17 cellular contexts compared by ENCODE assay signal in genomic region chrX:30702736-30703135, GRCh38. TPM values are rescaled to one million over a fixed set of nuclear protein-coding genes. Genes with fewer than 3 reads are reported as not detected.
A peak's percentile ranks its signal among the peaks of the same experiment; 100 is the strongest.
DNase-seq lines count a peak whose midpoint lies in the region; TF ChIP-seq lines count a peak whose summit lies in the region.
"Had no signal": no experiment of that assay in that cellular context is flagged by ENCODE, and none has a peak within 500 bp of the region (broad histone marks: within the 10 kb centered on the region; RNA-seq: fewer than 3 reads in every experiment).

No MANE protein-coding gene starts in this region.

- no peaks in the 10 kb centered on the region for H3K4me1 Mint-ChIP-seq in Calu3 (ENCODE audit: low read depth, unreplicated experiment)
- H3K4me1 Mint-ChIP-seq: B cell had no signal

- H3K27ac ChIP-seq in AG04450 (ENCODE audit: low read depth, low read length) (no peak overlapping the region), sigmoid colon (no peak overlapping the region)
- H3K27ac ChIP-seq: pancreas had no signal

- H3K27ac Mint-ChIP-seq in Calu3 (ENCODE audit: unreplicated experiment): no peak overlapping the region
- H3K27ac Mint-ChIP-seq: activated CD4-positive, alpha-beta T cell treated with anti-CD3 and anti-CD28 coated beads, Interleukin-2, amount 10 ng/mL, durations not matched to agents 24 days and 14 days; activated T-cell treated with anti-CD3 and anti-CD28 coated beads, Interleukin-2, amount 50 U/mL, for 24 hours; B cell had no signal

- POLR2A ChIA-PET in AG04450 (lab: Yijun Ruan, JAX): no interaction called here

- no peaks in the 10 kb centered on the region for H3K36me3 Mint-ChIP-seq in Calu3 (ENCODE audit: insufficient read depth, unreplicated experiment)

- 88 to 89% methylated on average over 2 of the region's 2 CpGs for WGBS in sigmoid colon, 2 donors

- H3K9me3 ChIP-seq in AG04450 (ENCODE audit: control insufficient read depth, insufficient read depth, low read length) (no peaks in the 10 kb centered on the region), sigmoid colon (no peaks in the 10 kb centered on the region)
- H3K9me3 ChIP-seq: pancreas had no signal

- DNase-seq in AG04450 (ENCODE audit: low read depth, low spot score) (peak; percentile 45), HCEC 1CT (peak; percentile 23), astrocyte of the hippocampus (ENCODE audit: low read depth, low spot score) (peak; percentile 53), kidney glomerular epithelial cell (lab: John Stamatoyannopoulos, UW) (peak; percentile 15), NCI-H2081 (lab: John Stamatoyannopoulos, UW) (no peak), Calu3 (no peak), OCI-M2 (lab: John Stamatoyannopoulos, UW; ENCODE audit: unreplicated experiment) (no peak), sigmoid colon (no peak)
- DNase-seq: activated CD4-positive, alpha-beta T cell treated with anti-CD3 and anti-CD28 coated beads, Interleukin-2, amount 10 ng/mL, durations not matched to agents 24 days and 14 days; activated T-cell treated with anti-CD3 and anti-CD28 coated beads, Interleukin-2, amount 50 U/mL, for 24 hours; left cardiac atrium; NCI-H187; NCI-H510A treated with DMSO at 0.1 percent for 48 hours; pancreas; stimulated activated naive CD4-positive, alpha-beta T cell; T1000 had no signal

- H3K9me3 Mint-ChIP-seq in Calu3 (ENCODE audit: low read depth, unreplicated experiment): no peaks in the 10 kb centered on the region
- H3K9me3 Mint-ChIP-seq: activated CD4-positive, alpha-beta T cell treated with anti-CD3 and anti-CD28 coated beads, Interleukin-2, amount 10 ng/mL, durations not matched to agents 24 days and 14 days; activated T-cell treated with anti-CD3 and anti-CD28 coated beads, Interleukin-2, amount 50 U/mL, for 24 hours had no signal

- TF ChIP-seq EP300 in sigmoid colon (IDR thresholded peaks at IDR 0.05): no peak

- TF ChIP-seq CTCF in AG04450 (IDR thresholded peaks at IDR 0.05; ENCODE audit: low read depth, low read length) (no peak), Calu3 (IDR thresholded peaks at IDR 0.05; ENCODE audit: unreplicated experiment) (no peak), sigmoid colon (IDR thresholded peaks at IDR 0.05) (no peak)

- no TSS peak for BruUV-seq in Calu3 (replicated peaks; lab: Mats Ljungman, UMichigan)

- H3K27me3 ChIP-seq in AG04450 (ENCODE audit: control insufficient read depth, insufficient read depth, low read length) (no peaks in the 10 kb centered on the region), sigmoid colon (no peaks in the 10 kb centered on the region)
- H3K27me3 ChIP-seq: pancreas had no signal

- no peaks in the 10 kb centered on the region for H3K36me3 ChIP-seq in sigmoid colon
- H3K36me3 ChIP-seq: pancreas had no signal

- CTCF ChIA-PET in AG04450 (lab: Charles Lee): no interaction called here
- CTCF ChIA-PET in Calu3 (lab: Charles Lee): interaction anchor here (0.5 kb wide), 1 partner anchor 15 kb away, joined by 8 read pairs; no protein-coding TSS in a partner anchor

- intact Hi-C loops in Calu3 (cut with micrococcal nuclease; ENCODE audit: unreplicated experiment): no loop called here
- intact Hi-C loops in sigmoid colon (cut with DNase I): no loop called here

- H3K4me3 ChIP-seq in AG04450 (ENCODE audit: low read depth, low read length) (no peak overlapping the region), sigmoid colon (no peak overlapping the region)
- H3K4me3 ChIP-seq: pancreas had no signal

- no peak for TF ChIP-seq POLR2A in sigmoid colon (IDR thresholded peaks at IDR 0.05)

- no peak overlapping the region for H3K4me3 Mint-ChIP-seq in Calu3 (ENCODE audit: low read depth, unreplicated experiment)
- H3K4me3 Mint-ChIP-seq: activated CD4-positive, alpha-beta T cell treated with anti-CD3 and anti-CD28 coated beads, Interleukin-2, amount 10 ng/mL, durations not matched to agents 24 days and 14 days; activated T-cell treated with anti-CD3 and anti-CD28 coated beads, Interleukin-2, amount 50 U/mL, for 24 hours; B cell had no signal

- no peaks in the 10 kb centered on the region for H3K27me3 Mint-ChIP-seq in Calu3 (ENCODE audit: unreplicated experiment)
- H3K27me3 Mint-ChIP-seq: activated CD4-positive, alpha-beta T cell treated with anti-CD3 and anti-CD28 coated beads, Interleukin-2, amount 10 ng/mL, durations not matched to agents 24 days and 14 days; activated T-cell treated with anti-CD3 and anti-CD28 coated beads, Interleukin-2, amount 50 U/mL, for 24 hours; B cell had no signal

- H3K4me1 ChIP-seq in sigmoid colon: no peaks in the 10 kb centered on the region
- H3K4me1 ChIP-seq: pancreas had no signal

RNA-seq across cellular contexts. Expression of gene GK, which starts 49.5 kb away (rescaled TPM):
- 23.4 and 31.4 TPM in 2 replicates for polyA plus RNA-seq in AG04450 (2011; rRNA removed)
- 28.2 and 29.2 TPM in 2 replicates for polyA minus RNA-seq in AG04450 (2011; rRNA and poly(A)+ RNA removed)
- 14.3 and 15.2 TPM in 2 replicates for total RNA-seq in Calu3 (2022)
- 1 to 10 TPM; 2.5 to 8.0 (median 2.7) TPM for total RNA-seq in sigmoid colon
- 10 to 100 TPM; 14.1 to 47.6 (median 18.6) TPM for polyA plus RNA-seq in sigmoid colon

Comparison
In these comparisons a context has a peak if more than half of its experiments do, and no peak if none do; other contexts are left out.
1. DNase-seq: peak in AG04450 (single experiment), HCEC 1CT (single experiment), astrocyte of the hippocampus (single experiment) and kidney glomerular epithelial cell (single experiment); none in NCI-H2081 (0 of 2), Calu3 (single experiment), OCI-M2 (single experiment) and sigmoid colon (single experiment).